ENCODE assay signal across 8 cellular contexts in genomic region chr6:129730477-129731165, GRCh38. TPM values are rescaled to one million over a fixed set of nuclear protein-coding genes. Genes with fewer than 3 reads are reported as not detected.
DNase-seq lines count a peak whose midpoint lies in the region; ATAC-seq, FAIRE-seq and TF ChIP-seq lines count a peak whose summit lies in the region.

No MANE protein-coding gene starts in this region.

- peak in 1 of 2 donors; percentile 48 for DNase-seq in cardiac muscle cell (ENCODE audit: low read depth in 1 of 2, low spot score in 1 of 2)
- no peak for DNase-seq in right cardiac atrium
- DNase-seq in RPMI8226, result peak; percentile 44
- DNase-seq in epithelial cell of esophagus (ENCODE audit: low read depth), result peak; percentile 60
- DNase-seq in urothelium cell line (ENCODE audit: low spot score), result no peak

- H3K4me3 ChIP-seq in cardiac muscle cell (no peak overlapping the region), right cardiac atrium (ENCODE audit: low read length) (no peak overlapping the region), epithelial cell of esophagus (ENCODE audit: low read length) (no peak overlapping the region), parathyroid adenoma (ENCODE audit: low read depth, low read length) (no peak overlapping the region)

- ATAC-seq in right cardiac atrium (no peak), HG02981 (IDR thresholded peaks at IDR 0.05; ENCODE audit: unreplicated experiment) (peak; percentile 67), HG02623 (IDR thresholded peaks at IDR 0.05; ENCODE audit: unreplicated experiment) (no peak)

- no peak overlapping the region for H3K9ac ChIP-seq in parathyroid adenoma

- H3K79me2 ChIP-seq in parathyroid adenoma, result no peaks in the 10 kb centered on the region

- WGBS in right cardiac atrium, result 57% methylated on average over 8 of the region's 8 CpGs

- H2AFZ ChIP-seq in parathyroid adenoma, result peak overlapping the region; percentile 20

- no peak for FAIRE-seq in urothelium cell line (lab: Jason Lieb, UNC)

- H3K4me2 ChIP-seq in parathyroid adenoma (ENCODE audit: low read length), result no peak overlapping the region

- peaks cover 3% of the 10 kb centered on the region for H3K27me3 ChIP-seq in cardiac muscle cell
- H3K27me3 ChIP-seq in right cardiac atrium (ENCODE audit: control insufficient read depth, insufficient read depth), result no peaks in the 10 kb centered on the region
- no peaks in the 10 kb centered on the region for H3K27me3 ChIP-seq in parathyroid adenoma (ENCODE audit: control insufficient read depth, insufficient read depth, low read length)

- TF ChIP-seq CTCF in cardiac muscle cell (IDR thresholded peaks at IDR 0.05; ENCODE audit: low read depth, low read length), result peak; percentile 41
- TF ChIP-seq CTCF in epithelial cell of esophagus (IDR thresholded peaks at IDR 0.05; ENCODE audit: insufficient read depth, low read depth, low read length, missing control alignments), result peak; percentile 61
- TF ChIP-seq CTCF in parathyroid adenoma (IDR thresholded peaks at IDR 0.05), result peak; percentile 81

- H3K36me3 ChIP-seq in cardiac muscle cell, result no peaks in the 10 kb centered on the region
- no peaks in the 10 kb centered on the region for H3K36me3 ChIP-seq in parathyroid adenoma (ENCODE audit: control insufficient read depth, insufficient read depth, low read length)

- H3K9me3 ChIP-seq in cardiac muscle cell (ENCODE audit: low read depth) (no peaks in the 10 kb centered on the region), right cardiac atrium (ENCODE audit: control insufficient read depth, low read length) (no peaks in the 10 kb centered on the region), parathyroid adenoma (ENCODE audit: control insufficient read depth, low read length) (no peaks in the 10 kb centered on the region)

- intact Hi-C loops in right cardiac atrium (cut with DNase I), result loop anchor here in 2 of 4 donors (5.0 kb wide), 1 partner anchor 133 kb away; no protein-coding TSS in a partner anchor

- no peak overlapping the region for H3K27ac ChIP-seq in cardiac muscle cell
- no peak overlapping the region for H3K27ac ChIP-seq in right cardiac atrium (ENCODE audit: low read length)
- H3K27ac ChIP-seq in parathyroid adenoma, result no peak overlapping the region

- H3K4me1 ChIP-seq in cardiac muscle cell (ENCODE audit: low read depth) (peaks cover 8% of the 10 kb centered on the region), right cardiac atrium (ENCODE audit: control insufficient read depth, insufficient read depth, low read length) (no peaks in the 10 kb centered on the region), parathyroid adenoma (no peaks in the 10 kb centered on the region)

RNA-seq across cellular contexts. Expression of gene ARHGAP18, which starts 20.6 kb away (rescaled TPM):
- 0.45 and 0.67 TPM in 2 replicates for total RNA-seq in cardiac muscle cell
- 0.25 and 1.3 TPM in 2 replicates for polyA plus RNA-seq in cardiac muscle cell
- total RNA-seq in right cardiac atrium, result 1 to 10 TPM; 5.3 to 6.5 (median 5.8) TPM
- 3.0 TPM for polyA plus RNA-seq in right cardiac atrium

Comparison
In these comparisons a context has a peak if more than half of its experiments do, and no peak if none do; other contexts are left out.
1. DNase-seq: peak in RPMI8226 (single experiment) and epithelial cell of esophagus (single experiment); none in right cardiac atrium (0 of 3) and urothelium cell line (single experiment).
2. Peak in every context shown above with its lines, with median percentiles within 50 percentile points of each other: CTCF ChIP-seq.